In the genomic region with DNA sequence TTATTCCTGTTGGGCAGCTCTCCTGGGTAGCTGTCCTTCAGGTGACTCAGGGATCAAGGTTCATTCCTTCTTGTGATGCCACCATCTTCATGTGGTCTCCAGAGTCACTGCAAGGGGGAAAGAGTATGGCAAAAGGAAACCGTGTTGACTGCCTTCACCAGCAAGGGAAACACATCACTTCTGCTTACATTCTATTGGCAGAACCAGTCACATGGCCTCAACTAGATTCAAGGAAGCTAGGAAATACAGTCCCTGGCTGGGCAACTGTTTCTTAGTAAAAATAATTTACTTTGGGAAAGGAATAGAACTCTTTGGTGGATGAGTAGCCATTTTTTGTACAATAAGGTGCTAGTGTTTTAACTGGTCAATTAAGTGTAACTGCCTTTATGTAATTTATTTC, we compare ENCODE assay signal across 16 cellular contexts.
"Had no signal": no experiment of that assay in that cellular context is flagged by ENCODE, and none has a peak within 500 bp of the region (broad histone marks: within the 10 kb centered on the region; RNA-seq: fewer than 3 reads in every experiment).

No MANE protein-coding gene starts in this region.

- H3K4me3 ChIP-seq: lower lobe of right lung, pancreas had no signal

- H3K36me3 ChIP-seq: lower lobe of right lung, pancreas had no signal

- ATAC-seq: activated CD8-positive, alpha-beta T cell treated with anti-CD3 and anti-CD28 coated beads, Interleukin-2, amount 10 ng/mL, durations not matched to agents 7 days and 5 days; left cardiac atrium; lower lobe of right lung; naive thymus-derived CD4-positive, alpha-beta T cell; stimulated activated memory B cell treated with anti-CD40 and anti-IgM and Interleukin-4, amounts not matched to agents 10 μg/mL and 1 μg/mL and 100 μg/mL, for 72 hours had no signal

- FAIRE-seq: pancreas had no signal

- H3K27me3 ChIP-seq: pancreas had no signal

- DNase-seq: activated B cell treated with CpG ODN at 0.5 μM for 24 hours; activated CD4-positive, alpha-beta T cell treated with anti-CD3 and anti-CD28 coated beads for 48 hours; activated CD8-positive, alpha-beta memory T cell treated with anti-CD3 and anti-CD28 coated beads, Interleukin-2, amount 50 U/mL, for 4 hours; activated CD8-positive, alpha-beta T cell treated with anti-CD3 and anti-CD28 coated beads, Interleukin-2, amount 10 ng/mL, durations not matched to agents 7 days and 5 days; activated naive CD8-positive, alpha-beta T cell treated with anti-CD3 and anti-CD28 coated beads for 36 hours; amygdala; cortex of kidney; effector CD4-positive, alpha-beta T cell; foreskin melanocyte; immature natural killer cell; left cardiac atrium; lower lobe of right lung; naive thymus-derived CD4-positive, alpha-beta T cell; pancreas; retina had no signal

- H3K9me3 ChIP-seq: lower lobe of right lung, pancreas had no signal

- H3K27ac ChIP-seq: lower lobe of right lung, pancreas had no signal
